In the genomic region with DNA sequence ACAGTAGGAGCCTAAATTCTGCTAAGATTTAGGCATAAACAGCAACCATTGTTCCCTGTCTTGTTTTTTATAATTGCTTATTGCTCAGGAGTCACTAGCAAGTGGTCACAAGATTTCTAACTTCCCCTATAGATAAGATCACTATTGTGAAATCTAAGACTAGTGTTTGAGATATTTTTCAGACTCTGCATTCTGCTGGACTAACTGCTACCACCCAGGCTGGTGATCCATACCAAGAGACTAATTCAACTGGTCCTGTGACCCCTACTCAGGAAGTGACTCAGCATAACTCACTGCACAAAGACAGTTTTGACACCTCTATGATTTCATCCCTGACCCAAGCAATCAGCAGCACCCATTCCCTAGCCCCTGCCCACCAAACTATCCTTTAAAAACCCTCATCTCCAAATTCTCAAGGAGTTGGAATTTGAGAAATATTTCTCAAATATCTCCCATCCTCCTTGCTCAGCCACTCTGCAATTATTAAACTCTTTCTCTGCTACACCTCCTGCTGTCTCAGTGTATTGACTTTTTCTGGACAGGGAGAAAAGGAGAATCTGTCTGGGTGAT, we compare ENCODE assay signal across 1 cellular context.
TF ChIP-seq lines count a peak whose summit lies in the region.

No MANE protein-coding gene starts in this region.

TF ChIP-seq in K562, 482 proteins besides CTCF, POLR2A, EP300 and RAD21 (continued from another document and continues in another):
- TF ChIP-seq, protein P1, sequence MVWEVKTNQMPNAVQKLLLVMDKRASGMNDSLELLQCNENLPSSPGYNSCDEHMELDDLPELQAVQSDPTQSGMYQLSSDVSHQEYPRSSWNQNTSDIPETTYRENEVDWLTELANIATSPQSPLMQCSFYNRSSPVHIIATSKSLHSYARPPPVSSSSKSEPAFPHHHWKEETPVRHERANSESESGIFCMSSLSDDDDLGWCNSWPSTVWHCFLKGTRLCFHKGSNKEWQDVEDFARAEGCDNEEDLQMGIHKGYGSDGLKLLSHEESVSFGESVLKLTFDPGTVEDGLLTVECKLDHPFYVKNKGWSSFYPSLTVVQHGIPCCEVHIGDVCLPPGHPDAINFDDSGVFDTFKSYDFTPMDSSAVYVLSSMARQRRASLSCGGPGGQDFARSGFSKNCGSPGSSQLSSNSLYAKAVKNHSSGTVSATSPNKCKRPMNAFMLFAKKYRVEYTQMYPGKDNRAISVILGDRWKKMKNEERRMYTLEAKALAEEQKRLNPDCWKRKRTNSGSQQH (CRISPR knock-in tag; IDR thresholded peaks at IDR 0.05) = no peak
- TF ChIP-seq, protein P2, sequence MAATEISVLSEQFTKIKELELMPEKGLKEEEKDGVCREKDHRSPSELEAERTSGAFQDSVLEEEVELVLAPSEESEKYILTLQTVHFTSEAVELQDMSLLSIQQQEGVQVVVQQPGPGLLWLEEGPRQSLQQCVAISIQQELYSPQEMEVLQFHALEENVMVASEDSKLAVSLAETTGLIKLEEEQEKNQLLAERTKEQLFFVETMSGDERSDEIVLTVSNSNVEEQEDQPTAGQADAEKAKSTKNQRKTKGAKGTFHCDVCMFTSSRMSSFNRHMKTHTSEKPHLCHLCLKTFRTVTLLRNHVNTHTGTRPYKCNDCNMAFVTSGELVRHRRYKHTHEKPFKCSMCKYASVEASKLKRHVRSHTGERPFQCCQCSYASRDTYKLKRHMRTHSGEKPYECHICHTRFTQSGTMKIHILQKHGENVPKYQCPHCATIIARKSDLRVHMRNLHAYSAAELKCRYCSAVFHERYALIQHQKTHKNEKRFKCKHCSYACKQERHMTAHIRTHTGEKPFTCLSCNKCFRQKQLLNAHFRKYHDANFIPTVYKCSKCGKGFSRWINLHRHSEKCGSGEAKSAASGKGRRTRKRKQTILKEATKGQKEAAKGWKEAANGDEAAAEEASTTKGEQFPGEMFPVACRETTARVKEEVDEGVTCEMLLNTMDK (IDR thresholded peaks at IDR 0.05; ENCODE audit: borderline replicate concordance, insufficient read depth, low read depth, low read length, poor library complexity, severe bottlenecking) = no peak
- TF ChIP-seq PHF20 (IDR thresholded peaks at IDR 0.05; ENCODE audit: partially characterized antibody) = no peak
- 0 out of 2 replicates have a peak, but pooled peaks have one; percentile 32 for TF ChIP-seq GATA2 (CRISPR knock-in tag; IDR thresholded peaks at IDR 0.05)
- no peak for TF ChIP-seq U2AF2 (optimal IDR thresholded peaks at IDR 0.05; ENCODE audit: low read depth, low read length)
- TF ChIP-seq, protein P3, sequence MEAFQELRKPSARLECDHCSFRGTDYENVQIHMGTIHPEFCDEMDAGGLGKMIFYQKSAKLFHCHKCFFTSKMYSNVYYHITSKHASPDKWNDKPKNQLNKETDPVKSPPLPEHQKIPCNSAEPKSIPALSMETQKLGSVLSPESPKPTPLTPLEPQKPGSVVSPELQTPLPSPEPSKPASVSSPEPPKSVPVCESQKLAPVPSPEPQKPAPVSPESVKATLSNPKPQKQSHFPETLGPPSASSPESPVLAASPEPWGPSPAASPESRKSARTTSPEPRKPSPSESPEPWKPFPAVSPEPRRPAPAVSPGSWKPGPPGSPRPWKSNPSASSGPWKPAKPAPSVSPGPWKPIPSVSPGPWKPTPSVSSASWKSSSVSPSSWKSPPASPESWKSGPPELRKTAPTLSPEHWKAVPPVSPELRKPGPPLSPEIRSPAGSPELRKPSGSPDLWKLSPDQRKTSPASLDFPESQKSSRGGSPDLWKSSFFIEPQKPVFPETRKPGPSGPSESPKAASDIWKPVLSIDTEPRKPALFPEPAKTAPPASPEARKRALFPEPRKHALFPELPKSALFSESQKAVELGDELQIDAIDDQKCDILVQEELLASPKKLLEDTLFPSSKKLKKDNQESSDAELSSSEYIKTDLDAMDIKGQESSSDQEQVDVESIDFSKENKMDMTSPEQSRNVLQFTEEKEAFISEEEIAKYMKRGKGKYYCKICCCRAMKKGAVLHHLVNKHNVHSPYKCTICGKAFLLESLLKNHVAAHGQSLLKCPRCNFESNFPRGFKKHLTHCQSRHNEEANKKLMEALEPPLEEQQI (IDR thresholded peaks at IDR 0.05) = peak; percentile 82; the same call in 1 of the 2 replicates
- no peak for TF ChIP-seq MAZ (CRISPR knock-in tag; conservative IDR thresholded peaks at IDR 0.05 in 1 of 2, IDR thresholded peaks at IDR 0.05 in 1 of 2)
- TF ChIP-seq, protein P4, sequence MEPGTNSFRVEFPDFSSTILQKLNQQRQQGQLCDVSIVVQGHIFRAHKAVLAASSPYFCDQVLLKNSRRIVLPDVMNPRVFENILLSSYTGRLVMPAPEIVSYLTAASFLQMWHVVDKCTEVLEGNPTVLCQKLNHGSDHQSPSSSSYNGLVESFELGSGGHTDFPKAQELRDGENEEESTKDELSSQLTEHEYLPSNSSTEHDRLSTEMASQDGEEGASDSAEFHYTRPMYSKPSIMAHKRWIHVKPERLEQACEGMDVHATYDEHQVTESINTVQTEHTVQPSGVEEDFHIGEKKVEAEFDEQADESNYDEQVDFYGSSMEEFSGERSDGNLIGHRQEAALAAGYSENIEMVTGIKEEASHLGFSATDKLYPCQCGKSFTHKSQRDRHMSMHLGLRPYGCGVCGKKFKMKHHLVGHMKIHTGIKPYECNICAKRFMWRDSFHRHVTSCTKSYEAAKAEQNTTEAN (CRISPR knock-in tag; IDR thresholded peaks at IDR 0.05) = no peak
- peak; percentile 65 for TF ChIP-seq ATF7 (IDR thresholded peaks at IDR 0.05)
- peak; percentile 78 for TF ChIP-seq MAFF (IDR thresholded peaks at IDR 0.05; ENCODE audit: low read length)
- TF ChIP-seq, protein P5, sequence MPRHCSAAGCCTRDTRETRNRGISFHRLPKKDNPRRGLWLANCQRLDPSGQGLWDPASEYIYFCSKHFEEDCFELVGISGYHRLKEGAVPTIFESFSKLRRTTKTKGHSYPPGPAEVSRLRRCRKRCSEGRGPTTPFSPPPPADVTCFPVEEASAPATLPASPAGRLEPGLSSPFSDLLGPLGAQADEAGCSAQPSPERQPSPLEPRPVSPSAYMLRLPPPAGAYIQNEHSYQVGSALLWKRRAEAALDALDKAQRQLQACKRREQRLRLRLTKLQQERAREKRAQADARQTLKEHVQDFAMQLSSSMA (CRISPR knock-in tag; IDR thresholded peaks at IDR 0.05) = no peak
- TF ChIP-seq SNRNP70 (optimal IDR thresholded peaks at IDR 0.05; ENCODE audit: low read depth, low read length) = no peak
- TF ChIP-seq HMGN3 (IDR thresholded peaks at IDR 0.05; ENCODE audit: borderline replicate concordance, extremely low read depth, insufficient read length, low read depth, low read length) = no peak
- peak; percentile 45; the same call in 1 of the 2 replicates for TF ChIP-seq NR2C1 (IDR thresholded peaks at IDR 0.05)
- TF ChIP-seq NR2C1 (tag; IDR thresholded peaks at IDR 0.05) = peak; percentile 78
- TF ChIP-seq NCOR1 (IDR thresholded peaks at IDR 0.05) = 0 out of 2 replicates have a peak, but pooled peaks have one; percentile 5
- TF ChIP-seq SIN3B (IDR thresholded peaks at IDR 0.05; ENCODE audit: low read depth) = no peak
- peak; percentile 64; the same call in 1 of the 2 replicates for TF ChIP-seq SMARCA4 (IDR thresholded peaks at IDR 0.05)
- TF ChIP-seq ATF1 (CRISPR knock-in tag; IDR thresholded peaks at IDR 0.05) = no peak
- 0 out of 2 replicates have a peak, but pooled peaks have one; percentile 23 for TF ChIP-seq ATF1 (tag; IDR thresholded peaks at IDR 0.05)
- TF ChIP-seq RBM22 (IDR thresholded peaks at IDR 0.05; ENCODE audit: low read depth, low read length, poor library complexity, severe bottlenecking) = no peak
- TF ChIP-seq, protein P6, sequence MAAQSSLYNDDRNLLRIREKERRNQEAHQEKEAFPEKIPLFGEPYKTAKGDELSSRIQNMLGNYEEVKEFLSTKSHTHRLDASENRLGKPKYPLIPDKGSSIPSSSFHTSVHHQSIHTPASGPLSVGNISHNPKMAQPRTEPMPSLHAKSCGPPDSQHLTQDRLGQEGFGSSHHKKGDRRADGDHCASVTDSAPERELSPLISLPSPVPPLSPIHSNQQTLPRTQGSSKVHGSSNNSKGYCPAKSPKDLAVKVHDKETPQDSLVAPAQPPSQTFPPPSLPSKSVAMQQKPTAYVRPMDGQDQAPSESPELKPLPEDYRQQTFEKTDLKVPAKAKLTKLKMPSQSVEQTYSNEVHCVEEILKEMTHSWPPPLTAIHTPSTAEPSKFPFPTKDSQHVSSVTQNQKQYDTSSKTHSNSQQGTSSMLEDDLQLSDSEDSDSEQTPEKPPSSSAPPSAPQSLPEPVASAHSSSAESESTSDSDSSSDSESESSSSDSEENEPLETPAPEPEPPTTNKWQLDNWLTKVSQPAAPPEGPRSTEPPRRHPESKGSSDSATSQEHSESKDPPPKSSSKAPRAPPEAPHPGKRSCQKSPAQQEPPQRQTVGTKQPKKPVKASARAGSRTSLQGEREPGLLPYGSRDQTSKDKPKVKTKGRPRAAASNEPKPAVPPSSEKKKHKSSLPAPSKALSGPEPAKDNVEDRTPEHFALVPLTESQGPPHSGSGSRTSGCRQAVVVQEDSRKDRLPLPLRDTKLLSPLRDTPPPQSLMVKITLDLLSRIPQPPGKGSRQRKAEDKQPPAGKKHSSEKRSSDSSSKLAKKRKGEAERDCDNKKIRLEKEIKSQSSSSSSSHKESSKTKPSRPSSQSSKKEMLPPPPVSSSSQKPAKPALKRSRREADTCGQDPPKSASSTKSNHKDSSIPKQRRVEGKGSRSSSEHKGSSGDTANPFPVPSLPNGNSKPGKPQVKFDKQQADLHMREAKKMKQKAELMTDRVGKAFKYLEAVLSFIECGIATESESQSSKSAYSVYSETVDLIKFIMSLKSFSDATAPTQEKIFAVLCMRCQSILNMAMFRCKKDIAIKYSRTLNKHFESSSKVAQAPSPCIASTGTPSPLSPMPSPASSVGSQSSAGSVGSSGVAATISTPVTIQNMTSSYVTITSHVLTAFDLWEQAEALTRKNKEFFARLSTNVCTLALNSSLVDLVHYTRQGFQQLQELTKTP (IDR thresholded peaks at IDR 0.05; ENCODE audit: low read depth in 1 of 2, partially characterized antibody in 2 of 2) = peak; percentile 54 to 70
- peak; percentile 31; the same call in 1 of the 2 replicates for TF ChIP-seq ZEB2 (IDR thresholded peaks at IDR 0.05)
- no peak for TF ChIP-seq ZNF184 (CRISPR knock-in tag; IDR thresholded peaks at IDR 0.05)
- no peak for TF ChIP-seq STAT5B (CRISPR knock-in tag; IDR thresholded peaks at IDR 0.05)
- TF ChIP-seq, protein P7, sequence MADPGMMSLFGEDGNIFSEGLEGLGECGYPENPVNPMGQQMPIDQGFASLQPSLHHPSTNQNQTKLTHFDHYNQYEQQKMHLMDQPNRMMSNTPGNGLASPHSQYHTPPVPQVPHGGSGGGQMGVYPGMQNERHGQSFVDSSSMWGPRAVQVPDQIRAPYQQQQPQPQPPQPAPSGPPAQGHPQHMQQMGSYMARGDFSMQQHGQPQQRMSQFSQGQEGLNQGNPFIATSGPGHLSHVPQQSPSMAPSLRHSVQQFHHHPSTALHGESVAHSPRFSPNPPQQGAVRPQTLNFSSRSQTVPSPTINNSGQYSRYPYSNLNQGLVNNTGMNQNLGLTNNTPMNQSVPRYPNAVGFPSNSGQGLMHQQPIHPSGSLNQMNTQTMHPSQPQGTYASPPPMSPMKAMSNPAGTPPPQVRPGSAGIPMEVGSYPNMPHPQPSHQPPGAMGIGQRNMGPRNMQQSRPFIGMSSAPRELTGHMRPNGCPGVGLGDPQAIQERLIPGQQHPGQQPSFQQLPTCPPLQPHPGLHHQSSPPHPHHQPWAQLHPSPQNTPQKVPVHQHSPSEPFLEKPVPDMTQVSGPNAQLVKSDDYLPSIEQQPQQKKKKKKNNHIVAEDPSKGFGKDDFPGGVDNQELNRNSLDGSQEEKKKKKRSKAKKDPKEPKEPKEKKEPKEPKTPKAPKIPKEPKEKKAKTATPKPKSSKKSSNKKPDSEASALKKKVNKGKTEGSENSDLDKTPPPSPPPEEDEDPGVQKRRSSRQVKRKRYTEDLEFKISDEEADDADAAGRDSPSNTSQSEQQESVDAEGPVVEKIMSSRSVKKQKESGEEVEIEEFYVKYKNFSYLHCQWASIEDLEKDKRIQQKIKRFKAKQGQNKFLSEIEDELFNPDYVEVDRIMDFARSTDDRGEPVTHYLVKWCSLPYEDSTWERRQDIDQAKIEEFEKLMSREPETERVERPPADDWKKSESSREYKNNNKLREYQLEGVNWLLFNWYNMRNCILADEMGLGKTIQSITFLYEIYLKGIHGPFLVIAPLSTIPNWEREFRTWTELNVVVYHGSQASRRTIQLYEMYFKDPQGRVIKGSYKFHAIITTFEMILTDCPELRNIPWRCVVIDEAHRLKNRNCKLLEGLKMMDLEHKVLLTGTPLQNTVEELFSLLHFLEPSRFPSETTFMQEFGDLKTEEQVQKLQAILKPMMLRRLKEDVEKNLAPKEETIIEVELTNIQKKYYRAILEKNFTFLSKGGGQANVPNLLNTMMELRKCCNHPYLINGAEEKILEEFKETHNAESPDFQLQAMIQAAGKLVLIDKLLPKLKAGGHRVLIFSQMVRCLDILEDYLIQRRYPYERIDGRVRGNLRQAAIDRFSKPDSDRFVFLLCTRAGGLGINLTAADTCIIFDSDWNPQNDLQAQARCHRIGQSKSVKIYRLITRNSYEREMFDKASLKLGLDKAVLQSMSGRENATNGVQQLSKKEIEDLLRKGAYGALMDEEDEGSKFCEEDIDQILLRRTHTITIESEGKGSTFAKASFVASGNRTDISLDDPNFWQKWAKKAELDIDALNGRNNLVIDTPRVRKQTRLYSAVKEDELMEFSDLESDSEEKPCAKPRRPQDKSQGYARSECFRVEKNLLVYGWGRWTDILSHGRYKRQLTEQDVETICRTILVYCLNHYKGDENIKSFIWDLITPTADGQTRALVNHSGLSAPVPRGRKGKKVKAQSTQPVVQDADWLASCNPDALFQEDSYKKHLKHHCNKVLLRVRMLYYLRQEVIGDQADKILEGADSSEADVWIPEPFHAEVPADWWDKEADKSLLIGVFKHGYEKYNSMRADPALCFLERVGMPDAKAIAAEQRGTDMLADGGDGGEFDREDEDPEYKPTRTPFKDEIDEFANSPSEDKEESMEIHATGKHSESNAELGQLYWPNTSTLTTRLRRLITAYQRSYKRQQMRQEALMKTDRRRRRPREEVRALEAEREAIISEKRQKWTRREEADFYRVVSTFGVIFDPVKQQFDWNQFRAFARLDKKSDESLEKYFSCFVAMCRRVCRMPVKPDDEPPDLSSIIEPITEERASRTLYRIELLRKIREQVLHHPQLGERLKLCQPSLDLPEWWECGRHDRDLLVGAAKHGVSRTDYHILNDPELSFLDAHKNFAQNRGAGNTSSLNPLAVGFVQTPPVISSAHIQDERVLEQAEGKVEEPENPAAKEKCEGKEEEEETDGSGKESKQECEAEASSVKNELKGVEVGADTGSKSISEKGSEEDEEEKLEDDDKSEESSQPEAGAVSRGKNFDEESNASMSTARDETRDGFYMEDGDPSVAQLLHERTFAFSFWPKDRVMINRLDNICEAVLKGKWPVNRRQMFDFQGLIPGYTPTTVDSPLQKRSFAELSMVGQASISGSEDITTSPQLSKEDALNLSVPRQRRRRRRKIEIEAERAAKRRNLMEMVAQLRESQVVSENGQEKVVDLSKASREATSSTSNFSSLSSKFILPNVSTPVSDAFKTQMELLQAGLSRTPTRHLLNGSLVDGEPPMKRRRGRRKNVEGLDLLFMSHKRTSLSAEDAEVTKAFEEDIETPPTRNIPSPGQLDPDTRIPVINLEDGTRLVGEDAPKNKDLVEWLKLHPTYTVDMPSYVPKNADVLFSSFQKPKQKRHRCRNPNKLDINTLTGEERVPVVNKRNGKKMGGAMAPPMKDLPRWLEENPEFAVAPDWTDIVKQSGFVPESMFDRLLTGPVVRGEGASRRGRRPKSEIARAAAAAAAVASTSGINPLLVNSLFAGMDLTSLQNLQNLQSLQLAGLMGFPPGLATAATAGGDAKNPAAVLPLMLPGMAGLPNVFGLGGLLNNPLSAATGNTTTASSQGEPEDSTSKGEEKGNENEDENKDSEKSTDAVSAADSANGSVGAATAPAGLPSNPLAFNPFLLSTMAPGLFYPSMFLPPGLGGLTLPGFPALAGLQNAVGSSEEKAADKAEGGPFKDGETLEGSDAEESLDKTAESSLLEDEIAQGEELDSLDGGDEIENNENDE (IDR thresholded peaks at IDR 0.05; ENCODE audit: low read depth, low read length) = no peak
- 0 out of 2 replicates have a peak, but pooled peaks have one; percentile 19 for TF ChIP-seq SMAD4 (CRISPR knock-in tag; conservative IDR thresholded peaks at IDR 0.05)
- peak; percentile 91 for TF ChIP-seq SOX6 (IDR thresholded peaks at IDR 0.05)
- no peak for TF ChIP-seq SREBF1 (IDR thresholded peaks at IDR 0.05; ENCODE audit: borderline replicate concordance, low read depth, low read length)
- no peak for TF ChIP-seq LCOR (CRISPR knock-in tag; IDR thresholded peaks at IDR 0.05)
